In genomic region chr22:46909237-46910030, GRCh38 we compare ENCODE assay signal across 19 cellular contexts.
DNase-seq lines count a peak whose midpoint lies in the region; ATAC-seq lines count a peak whose summit lies in the region.
"Had no signal": no experiment of that assay in that cellular context is flagged by ENCODE, and none has a peak within 500 bp of the region (broad histone marks: within the 10 kb centered on the region; RNA-seq: fewer than 3 reads in every experiment).

No MANE protein-coding gene starts in this region.

- no peaks in the 10 kb centered on the region for H3K36me3 Mint-ChIP-seq in activated CD8-positive, alpha-beta memory T cell treated with anti-CD3 and anti-CD28 coated beads, Interleukin-2, amount 10 ng/mL, durations not matched to agents 7 days and 5 days
- H3K36me3 Mint-ChIP-seq in stimulated activated effector memory CD8-positive, alpha-beta T cell treated with anti-CD3 and anti-CD28 coated beads, Interleukin-12 subunit alpha, Interleukin-12 subunit beta, amount 100 ng/mL, for 72 hours: peaks cover 63% of the 10 kb centered on the region

- H3K4me1 Mint-ChIP-seq in activated CD8-positive, alpha-beta memory T cell treated with anti-CD3 and anti-CD28 coated beads, Interleukin-2, amount 10 ng/mL, durations not matched to agents 7 days and 5 days: no peaks in the 10 kb centered on the region
- peaks cover 43% of the 10 kb centered on the region for H3K4me1 Mint-ChIP-seq in stimulated activated effector memory CD8-positive, alpha-beta T cell treated with anti-CD3 and anti-CD28 coated beads, Interleukin-12 subunit alpha, Interleukin-12 subunit beta, amount 100 ng/mL, for 72 hours

- CTCF ChIA-PET in activated CD8-positive, alpha-beta memory T cell treated with anti-CD3 and anti-CD28 coated beads, Interleukin-2, amount 10 ng/mL, durations not matched to agents 7 days and 5 days (lab: Charles Lee): no interaction called here

- H3K27ac Mint-ChIP-seq in activated CD8-positive, alpha-beta memory T cell treated with anti-CD3 and anti-CD28 coated beads, Interleukin-2, amount 10 ng/mL, durations not matched to agents 7 days and 5 days: no peak overlapping the region
- peak overlapping the region; percentile 88 for H3K27ac Mint-ChIP-seq in stimulated activated effector memory CD8-positive, alpha-beta T cell treated with anti-CD3 and anti-CD28 coated beads, Interleukin-12 subunit alpha, Interleukin-12 subunit beta, amount 100 ng/mL, for 72 hours

- H3K27me3 Mint-ChIP-seq in activated CD8-positive, alpha-beta memory T cell treated with anti-CD3 and anti-CD28 coated beads, Interleukin-2, amount 10 ng/mL, durations not matched to agents 7 days and 5 days: no peaks in the 10 kb centered on the region
- H3K27me3 Mint-ChIP-seq: CD8-positive, alpha-beta memory T cell; IgD-negative memory B cell had no signal

- no peak overlapping the region for H3K4me3 Mint-ChIP-seq in activated CD8-positive, alpha-beta memory T cell treated with anti-CD3 and anti-CD28 coated beads, Interleukin-2, amount 10 ng/mL, durations not matched to agents 7 days and 5 days
- no peak overlapping the region for H3K4me3 Mint-ChIP-seq in stimulated activated effector memory CD8-positive, alpha-beta T cell treated with anti-CD3 and anti-CD28 coated beads, Interleukin-12 subunit alpha, Interleukin-12 subunit beta, amount 100 ng/mL, for 72 hours
- H3K4me3 Mint-ChIP-seq: CD8-positive, alpha-beta memory T cell had no signal

- no peaks in the 10 kb centered on the region for H3K9me3 Mint-ChIP-seq in activated CD8-positive, alpha-beta memory T cell treated with anti-CD3 and anti-CD28 coated beads, Interleukin-2, amount 10 ng/mL, durations not matched to agents 7 days and 5 days (ENCODE audit: low read depth)
- no peaks in the 10 kb centered on the region for H3K9me3 Mint-ChIP-seq in stimulated activated effector memory CD8-positive, alpha-beta T cell treated with anti-CD3 and anti-CD28 coated beads, Interleukin-12 subunit alpha, Interleukin-12 subunit beta, amount 100 ng/mL, for 72 hours
- H3K9me3 Mint-ChIP-seq: CD8-positive, alpha-beta memory T cell; IgD-negative memory B cell had no signal

- peak; percentile 25 for DNase-seq in activated CD8-positive, alpha-beta memory T cell treated with anti-CD3 and anti-CD28 coated beads, Interleukin-2, amount 10 ng/mL, durations not matched to agents 7 days and 5 days
- DNase-seq in activated CD8-positive, alpha-beta memory T cell treated with anti-CD3 and anti-CD28 coated beads, Interleukin-2, amount 50 U/mL, for 4 hours: no peak
- DNase-seq in ecto neural progenitor cell (ENCODE audit: low spot score) (peak; percentile 48), mesenteric fat pad (ENCODE audit: low spot score) (peak; percentile 85), COLO829 (ENCODE audit: low spot score) (no peak), NAMALWA (ENCODE audit: low spot score) (no peak), NCI-H146 treated with DMSO at 0.1 percent for 48 hours (lab: John Stamatoyannopoulos, UW; ENCODE audit: unreplicated experiment) (no peak)
- no peak for DNase-seq in stimulated activated effector memory CD8-positive, alpha-beta T cell treated with anti-CD3 and anti-CD28 coated beads, Interleukin-12 subunit alpha, Interleukin-12 subunit beta, amount 100 ng/mL, for 72 hours (ENCODE audit: low spot score in 2 of 2)
- DNase-seq: CD8-positive, alpha-beta memory T cell; DND-41; GDM1; Kasumi-1; MM.1S; NCI-H1105 treated with DMSO at 0.1 percent for 48 hours; NCI-H187; NCI-H226; NCI-H524 treated with DMSO at 0.1 percent for 48 hours had no signal

- no peak for ATAC-seq in activated CD8-positive, alpha-beta memory T cell treated with anti-CD3 and anti-CD28 coated beads, Interleukin-2, amount 10 ng/mL, durations not matched to agents 7 days and 5 days
- ATAC-seq in stimulated activated effector memory CD8-positive, alpha-beta T cell treated with anti-CD3 and anti-CD28 coated beads, Interleukin-12 subunit alpha, Interleukin-12 subunit beta, amount 100 ng/mL, for 72 hours: no peak
- ATAC-seq: GM12878 had no signal

Comparison
In these comparisons a context has a peak if more than half of its experiments do, and no peak if none do; other contexts are left out.
1. DNase-seq: peak in activated CD8-positive, alpha-beta memory T cell treated with anti-CD3 and anti-CD28 coated beads, Interleukin-2, amount 10 ng/mL, durations not matched to agents 7 days and 5 days (single experiment), ecto neural progenitor cell (single experiment) and mesenteric fat pad (single experiment); none in activated CD8-positive, alpha-beta memory T cell treated with anti-CD3 and anti-CD28 coated beads, Interleukin-2, amount 50 U/mL, for 4 hours (single experiment), stimulated activated effector memory CD8-positive, alpha-beta T cell treated with anti-CD3 and anti-CD28 coated beads, Interleukin-12 subunit alpha, Interleukin-12 subunit beta, amount 100 ng/mL, for 72 hours (0 of 2), COLO829 (single experiment), NAMALWA (single experiment) and NCI-H146 treated with DMSO at 0.1 percent for 48 hours (single experiment).